ENCODE assay signal across 1 cellular context in the genomic region with DNA sequence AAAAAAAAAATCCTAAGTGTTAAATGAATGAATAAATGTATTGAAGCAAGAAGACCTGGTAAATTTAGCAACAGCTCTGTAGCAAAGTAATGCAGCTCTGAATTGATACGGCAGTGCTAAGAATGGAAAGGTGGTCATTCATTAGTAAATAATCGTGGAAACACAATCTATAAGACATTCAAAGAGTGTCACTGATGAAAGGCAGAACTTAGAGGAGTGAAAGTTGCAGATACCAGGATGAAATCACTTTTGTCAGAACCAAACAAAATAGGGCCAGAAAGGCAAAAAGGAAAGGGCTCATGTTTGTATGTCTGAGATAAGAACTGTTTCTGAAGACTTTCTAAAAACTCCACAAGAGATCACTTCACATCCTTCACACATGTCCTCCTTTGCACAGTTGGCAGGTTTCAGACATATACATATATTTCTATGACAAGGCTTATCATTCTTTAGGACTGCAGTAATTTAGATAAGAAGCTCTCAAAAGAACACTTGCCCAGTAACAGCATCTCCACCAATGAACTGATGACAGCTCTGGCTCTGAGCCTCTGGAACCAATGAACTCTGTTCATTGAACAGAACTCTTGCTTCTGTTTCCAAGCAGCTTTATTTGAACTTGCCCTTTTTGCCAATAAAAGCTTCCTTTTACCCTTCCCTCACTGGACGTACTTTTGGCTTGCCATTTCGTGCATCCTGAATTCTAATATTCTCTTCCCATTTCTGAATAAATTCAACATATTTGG.
TF ChIP-seq lines count a peak whose summit lies in the region.

No MANE protein-coding gene starts in this region.

TF ChIP-seq in GM12878, 131 proteins besides CTCF, POLR2A, EP300 and RAD21:
- TF ChIP-seq MEF2B (IDR thresholded peaks at IDR 0.05; ENCODE audit: partially characterized antibody, poor library complexity, severe bottlenecking) (no peak), RFX5 (IDR thresholded peaks at IDR 0.05; ENCODE audit: low read depth, low read length) (peak; percentile 93), PML (IDR thresholded peaks at IDR 0.05; ENCODE audit: low read length) (0 out of 2 replicates have a peak, but pooled peaks have one; percentile 27)
